Comparison of ENCODE assay signal across 10 cellular contexts in genomic region chr21:38993561-38993960, GRCh38.
DNase-seq lines count a peak whose midpoint lies in the region; ATAC-seq and TF ChIP-seq lines count a peak whose summit lies in the region.
"Had no signal": no experiment of that assay in that cellular context is flagged by ENCODE, and none has a peak within 500 bp of the region (broad histone marks: within the 10 kb centered on the region; RNA-seq: fewer than 3 reads in every experiment).

No MANE protein-coding gene starts in this region.

- H3K56ac ChIP-seq in H9 (ENCODE audit: insufficient read length, low read depth, low read length): no peak overlapping the region

- H3K4ac ChIP-seq in H9 (ENCODE audit: low read depth, low read length): no peak overlapping the region

- no peak overlapping the region for H3T11ph ChIP-seq in H9 (ENCODE audit: low read length)

- H2BK15ac ChIP-seq in H9 (ENCODE audit: low read depth, low read length): no peak overlapping the region

- no peak overlapping the region for H4K5ac ChIP-seq in H9 (ENCODE audit: insufficient read length, low read depth, low read length)

- no peak for TF ChIP-seq CTCF in lung (IDR thresholded peaks at IDR 0.05; ENCODE audit: control extremely low read depth, extremely low read depth)
- TF ChIP-seq CTCF in H9 (conservative IDR thresholded peaks at IDR 0.05): no peak

- peaks cover 47 to 48% of the 10 kb centered on the region in 2 experiments for H3K4me1 Mint-ChIP-seq in H9
- peaks cover 0 to 6% (median 0%) of the 10 kb centered on the region in 4 donors for H3K4me1 Mint-ChIP-seq in naive thymus-derived CD8-positive, alpha-beta T cell

- no peaks in the 10 kb centered on the region for H3K9me3 ChIP-seq in lung (ENCODE audit: control insufficient read depth in 2 of 2, insufficient read depth in 1 of 2, low read length in 1 of 2)
- H3K9me3 ChIP-seq in H9 (ENCODE audit: control insufficient read depth, low read depth, low read length): no peaks in the 10 kb centered on the region

- no peak overlapping the region for H3K14ac ChIP-seq in H9 (ENCODE audit: insufficient read depth, low read length)

- WGBS in lung, 2 donors: 35 to 54% methylated on average over 4 of the region's 4 CpGs
- no CpG with 5 or more reads among the region's 4 CpGs for WGBS in H9 (ENCODE audit: extremely low coverage, insufficient read length, low lambda C conversion rate)

- no peaks in the 10 kb centered on the region for H3K36me3 ChIP-seq in lung (ENCODE audit: control insufficient read depth in 2 of 2, insufficient read depth in 2 of 2, low read length in 2 of 2)

- no peak overlapping the region for H2BK20ac ChIP-seq in H9 (ENCODE audit: low read depth, low read length, poor library complexity, severe bottlenecking)

- H3K23me2 ChIP-seq in H9 (ENCODE audit: insufficient read length, low read depth, low read length, poor library complexity, severe bottlenecking): no peaks in the 10 kb centered on the region

- H4K20me1 ChIP-seq in H9 (ENCODE audit: control insufficient read depth, insufficient read depth, insufficient read length): no peaks in the 10 kb centered on the region

- no peak overlapping the region for H3K23ac ChIP-seq in H9 (ENCODE audit: insufficient read length, low read depth, low read length)

- H3K27me3 ChIP-seq in lung (ENCODE audit: control insufficient read depth, insufficient read depth) (no peaks in the 10 kb centered on the region), H9 (ENCODE audit: insufficient read depth, low read length) (no peaks in the 10 kb centered on the region)

- no peak overlapping the region for H3K18ac ChIP-seq in H9 (ENCODE audit: insufficient read length, low read depth, low read length)

- H2BK120ac ChIP-seq in H9 (ENCODE audit: low read depth, low read length, poor library complexity, severe bottlenecking): no peak overlapping the region

- H3K4me3 Mint-ChIP-seq in H9: no peak overlapping the region; a peak in 1 of 5 replicates
- no peak overlapping the region for H3K4me3 Mint-ChIP-seq in naive thymus-derived CD8-positive, alpha-beta T cell
- H3K4me3 Mint-ChIP-seq: B cell had no signal

- no peak overlapping the region for H3K9ac ChIP-seq in H9 (ENCODE audit: extremely low read depth, insufficient read length, low read length)

- H2BK5ac ChIP-seq in H9 (ENCODE audit: insufficient read length, low read length): no peak overlapping the region

- H3K27me3 Mint-ChIP-seq in H9 (ENCODE audit: low read depth): peaks cover 21% of the 10 kb centered on the region
- peaks cover 13 to 31% (median 17%) of the 10 kb centered on the region in 5 donors for H3K27me3 Mint-ChIP-seq in naive thymus-derived CD8-positive, alpha-beta T cell

- H3K79me1 ChIP-seq in H9 (ENCODE audit: insufficient read depth, low read depth, low read length, poor library complexity, severe bottlenecking): no peaks in the 10 kb centered on the region

- H3K36me3 Mint-ChIP-seq in H9 (ENCODE audit: insufficient read depth in 1 of 3, low read depth in 3 of 3): no peaks in the 10 kb centered on the region
- no peaks in the 10 kb centered on the region for H3K36me3 Mint-ChIP-seq in naive thymus-derived CD8-positive, alpha-beta T cell

- H3K79me2 ChIP-seq in H9 (ENCODE audit: insufficient read depth, low read length): no peaks in the 10 kb centered on the region

- H2BK12ac ChIP-seq in H9 (ENCODE audit: insufficient read length, low read depth, low read length): no peak overlapping the region

- ATAC-seq in lung (ENCODE audit: insufficient read depth, low FRiP score) (no peak), GM18870 (IDR thresholded peaks at IDR 0.05; ENCODE audit: unreplicated experiment) (no peak)
- no peak for ATAC-seq in naive thymus-derived CD8-positive, alpha-beta T cell

- H3K27ac ChIP-seq in lung (ENCODE audit: low read depth in 1 of 2, low read length in 1 of 2): peak overlapping the region; percentile 55 to 71
- H3K27ac ChIP-seq in H9 (ENCODE audit: insufficient read length, low read depth, low read length): no peak overlapping the region

- peaks cover 5 to 29% of the 10 kb centered on the region in 2 donors for H3K4me1 ChIP-seq in lung (ENCODE audit: control insufficient read depth in 2 of 2, insufficient read depth in 2 of 2, low read length in 2 of 2)
- peaks cover 9% of the 10 kb centered on the region; the same call in 1 of the 2 replicates for H3K4me1 ChIP-seq in H9 (ENCODE audit: insufficient read depth, low read length)

- H3K4me3 ChIP-seq in lung: no peak overlapping the region

- peak; percentile 38 for DNase-seq in DMS79 treated with DMSO at 0.1 percent for 48 hours (lab: John Stamatoyannopoulos, UW)
- no peak for DNase-seq in DMS79 (lab: John Stamatoyannopoulos, UW)
- DNase-seq in dermis blood vessel endothelial cell: peak; percentile 91
- peak; percentile 78 for DNase-seq in lung (ENCODE audit: low spot score)
- peak; percentile 87 for DNase-seq in ureter (ENCODE audit: low spot score)
- no peak for DNase-seq in H9
- DNase-seq in naive thymus-derived CD8-positive, alpha-beta T cell: no peak
- DNase-seq: NCI-H1105 had no signal

- no peak overlapping the region for H3K4me2 ChIP-seq in H9 (ENCODE audit: insufficient read depth, insufficient read length, low read length)

- no peak overlapping the region for H4K91ac ChIP-seq in H9 (ENCODE audit: insufficient read length, low read depth, low read length)

- no peak overlapping the region for H2AK5ac ChIP-seq in H9 (ENCODE audit: insufficient read length, low read length)

- POLR2A ChIA-PET in naive thymus-derived CD8-positive, alpha-beta T cell (lab: Charles Lee): no interaction called here

- no peaks in the 10 kb centered on the region; a peak in 1 of 5 replicates for H3K9me3 Mint-ChIP-seq in H9
- no peaks in the 10 kb centered on the region for H3K9me3 Mint-ChIP-seq in naive thymus-derived CD8-positive, alpha-beta T cell

- no peak overlapping the region for H2AFZ ChIP-seq in H9 (ENCODE audit: low read length)

- H4K8ac ChIP-seq in H9 (replicated peaks; ENCODE audit: insufficient read length, low read depth, low read length): no peak overlapping the region

- no peak overlapping the region for H3K27ac Mint-ChIP-seq in H9
- no peak overlapping the region for H3K27ac Mint-ChIP-seq in naive thymus-derived CD8-positive, alpha-beta T cell
- H3K27ac Mint-ChIP-seq: B cell had no signal

Comparison
In these comparisons a context has a peak if more than half of its experiments do, and no peak if none do; other contexts are left out.
1. DNase-seq: peak in DMS79 treated with DMSO at 0.1 percent for 48 hours (single experiment), dermis blood vessel endothelial cell (single experiment), lung (single experiment) and ureter (single experiment); none in DMS79 (single experiment), H9 (single experiment) and naive thymus-derived CD8-positive, alpha-beta T cell (0 of 10).